Comparison of ENCODE assay signal across 9 cellular contexts in the genomic region with DNA sequence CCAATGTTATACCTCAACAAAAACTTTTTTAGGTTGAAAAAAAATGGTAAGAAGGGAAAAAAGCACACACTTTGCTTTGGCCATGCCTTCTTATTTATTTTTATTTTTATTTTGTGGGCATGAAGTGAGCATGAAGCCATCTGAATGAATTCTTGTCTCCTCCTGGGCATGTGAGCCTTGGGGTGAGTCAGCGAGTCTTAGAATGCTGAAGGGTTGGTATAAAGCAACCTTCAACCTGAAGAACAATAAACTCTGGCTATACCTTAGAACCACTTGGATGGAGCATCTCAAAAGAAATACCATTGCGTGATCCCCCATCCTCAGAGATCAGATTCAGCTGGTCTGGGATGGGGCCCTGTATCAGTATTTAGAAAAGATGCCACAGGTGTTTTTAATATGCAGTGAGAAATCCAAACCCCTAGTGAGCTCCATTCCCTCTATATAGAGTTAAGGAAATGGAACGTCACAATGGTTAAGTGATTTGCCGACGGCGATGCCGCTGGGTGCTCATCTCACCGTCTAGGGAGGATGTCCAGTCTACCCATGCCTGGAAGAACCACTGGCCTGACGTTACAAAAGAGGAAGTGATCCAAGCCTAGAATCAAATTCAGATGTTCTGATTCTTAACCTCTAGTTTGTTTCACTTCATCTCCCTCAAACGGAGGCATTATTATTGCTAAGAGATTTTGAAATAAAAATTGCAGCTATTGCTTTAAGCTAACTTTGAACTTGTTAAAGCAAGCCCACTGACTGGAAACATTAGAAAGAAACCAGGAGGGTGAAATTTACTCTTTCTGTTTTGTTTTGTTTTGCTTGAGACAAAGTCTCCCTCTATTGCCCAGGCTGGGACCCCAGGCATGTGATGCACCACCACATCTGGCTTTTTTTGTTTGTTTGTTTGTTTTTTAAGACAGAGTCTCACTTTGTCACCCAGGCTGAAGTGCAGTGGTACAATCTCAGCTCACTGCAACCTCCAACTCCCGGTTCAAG.
DNase-seq lines count a peak whose midpoint lies in the region; ATAC-seq and TF ChIP-seq lines count a peak whose summit lies in the region.
"Had no signal": no experiment of that assay in that cellular context is flagged by ENCODE, and none has a peak within 500 bp of the region (broad histone marks: within the 10 kb centered on the region; RNA-seq: fewer than 3 reads in every experiment).

No MANE protein-coding gene starts in this region.

- no peak for DNase-seq in left colon
- DNase-seq in activated naive CD4-positive, alpha-beta T cell treated with Interleukin-2 at 50 U/mL for 16 hours = no peak
- DNase-seq in left lung = no peak
- no peak for DNase-seq in NCI-H1694 (lab: John Stamatoyannopoulos, UW)
- no peak for DNase-seq in activated T-cell treated with anti-CD3 and anti-CD28 coated beads, Interleukin-2, amount 50 U/mL, for 72 hours
- DNase-seq: MG63 had no signal

- no peak overlapping the region for H3K4me3 Mint-ChIP-seq in activated T-cell treated with anti-CD3 and anti-CD28 coated beads, Interleukin-2, amount 50 U/mL, for 72 hours

- no peaks in the 10 kb centered on the region for H3K27me3 ChIP-seq in left lung
- H3K27me3 ChIP-seq: MG63 had no signal

- peaks cover 0 to under 1% of the 10 kb centered on the region in 2 donors for H3K36me3 Mint-ChIP-seq in activated T-cell treated with anti-CD3 and anti-CD28 coated beads, Interleukin-2, amount 50 U/mL, for 72 hours (ENCODE audit: insufficient read depth in 2 of 2)

- H3K4me1 Mint-ChIP-seq in activated T-cell treated with anti-CD3 and anti-CD28 coated beads, Interleukin-2, amount 50 U/mL, for 72 hours (ENCODE audit: low read depth) = no peaks in the 10 kb centered on the region

- H3K9me3 Mint-ChIP-seq in activated T-cell treated with anti-CD3 and anti-CD28 coated beads, Interleukin-2, amount 50 U/mL, for 72 hours = peaks cover 0 to 5% of the 10 kb centered on the region in 2 donors

- peaks cover 0 to 18% of the 10 kb centered on the region in 2 donors for H3K4me1 ChIP-seq in left lung

- TF ChIP-seq CTCF in left lung (IDR thresholded peaks at IDR 0.05) = no peak

- H3K4me3 ChIP-seq in left lung = no peak overlapping the region
- H3K4me3 ChIP-seq: MG63 had no signal

- ATAC-seq in GM18498 (IDR thresholded peaks at IDR 0.05; ENCODE audit: unreplicated experiment) (peak; percentile 79), GM21528 (IDR thresholded peaks at IDR 0.05; ENCODE audit: low FRiP score, unreplicated experiment) (peak; percentile 70), HG03469 (IDR thresholded peaks at IDR 0.05; ENCODE audit: unreplicated experiment) (peak; percentile 39), left colon (peak; percentile 60), left lung (no peak)
- no peak for ATAC-seq in activated T-cell treated with anti-CD3 and anti-CD28 coated beads, Interleukin-2, amount 50 U/mL, for 72 hours (replicated peaks in 1 of 2)

- H3K36me3 ChIP-seq in left lung = no peaks in the 10 kb centered on the region
- H3K36me3 ChIP-seq: MG63 had no signal

- H3K9me3 ChIP-seq in left lung = peaks cover 0 to 9% of the 10 kb centered on the region in 2 donors

- H3K27ac ChIP-seq in left lung = no peak overlapping the region

- H3K27me3 Mint-ChIP-seq in activated T-cell treated with anti-CD3 and anti-CD28 coated beads, Interleukin-2, amount 50 U/mL, for 72 hours (ENCODE audit: low read depth) = peaks cover 6% of the 10 kb centered on the region

- no peak overlapping the region for H3K27ac Mint-ChIP-seq in activated T-cell treated with anti-CD3 and anti-CD28 coated beads, Interleukin-2, amount 50 U/mL, for 72 hours

- intact Hi-C loops in left colon (cut with DNase I, micrococcal nuclease) (no loop called here), left lung (cut with DNase I) (no loop called here)

Comparison
In these comparisons a context has a peak if more than half of its experiments do, and no peak if none do; other contexts are left out.
1. ATAC-seq: peak in GM18498 (single experiment), GM21528 (single experiment), HG03469 (single experiment) and left colon (single experiment); none in left lung (single experiment) and activated T-cell treated with anti-CD3 and anti-CD28 coated beads, Interleukin-2, amount 50 U/mL, for 72 hours (0 of 2).